23 cellular contexts compared by ENCODE assay signal in genomic region chr12:85156569-85156968, GRCh38.
A peak's percentile ranks its signal among the peaks of the same experiment; 100 is the strongest.
DNase-seq lines count a peak whose midpoint lies in the region; ATAC-seq, FAIRE-seq and TF ChIP-seq lines count a peak whose summit lies in the region.
"Had no signal": no experiment of that assay in that cellular context is flagged by ENCODE, and none has a peak within 500 bp of the region (broad histone marks: within the 10 kb centered on the region; RNA-seq: fewer than 3 reads in every experiment).

No MANE protein-coding gene starts in this region.

- POLR2A ChIA-PET in endothelial cell of umbilical vein (lab: Charles Lee): no interaction called here

- intact Hi-C loops in endothelial cell of umbilical vein (cut with micrococcal nuclease) (loop anchor here (1.0 to 2.0 kb wide), 3 partner anchors 124 to 292 kb away; partner anchors contain the start of gene ALX1), ascending aorta (cut with DNase I) (no loop called here), left ventricle myocardium inferior (cut with micrococcal nuclease) (no loop called here)

- H3K27me3 ChIP-seq in endothelial cell of umbilical vein (ENCODE audit: control insufficient read depth in 2 of 2, insufficient read depth in 2 of 2, low read length in 2 of 2): no peaks in the 10 kb centered on the region
- H3K27me3 ChIP-seq in ascending aorta: no peaks in the 10 kb centered on the region
- H3K27me3 ChIP-seq in left ventricle myocardium inferior (ENCODE audit: low read depth): no peaks in the 10 kb centered on the region
- H3K27me3 ChIP-seq: left lung, testis had no signal

- BruUV-seq in endothelial cell of umbilical vein (replicated peaks; lab: Mats Ljungman, UMichigan): no TSS peak

- peak overlapping the region; percentile 24 for H3K4me2 ChIP-seq in endothelial cell of umbilical vein (ENCODE audit: insufficient read depth, low read length)

- TF ChIP-seq POLR2A in endothelial cell of umbilical vein (IDR thresholded peaks at IDR 0.05; ENCODE audit: low read depth, low read length): no peak

- no peak overlapping the region for H3K27ac ChIP-seq in endothelial cell of umbilical vein (ENCODE audit: insufficient read depth, low read depth, low read length)
- no peak overlapping the region for H3K27ac ChIP-seq in ascending aorta
- no peak overlapping the region for H3K27ac ChIP-seq in left ventricle myocardium inferior (replicated peaks)
- H3K27ac ChIP-seq: GM23248, left lung, testis had no signal

- H4K20me1 ChIP-seq in endothelial cell of umbilical vein (replicated peaks; ENCODE audit: control insufficient read depth, extremely low read depth, insufficient read depth, low read length): no peaks in the 10 kb centered on the region

- H3K9me3 ChIP-seq in endothelial cell of umbilical vein (replicated peaks; ENCODE audit: control insufficient read depth, insufficient read depth, low read length) (no peaks in the 10 kb centered on the region), ascending aorta (no peaks in the 10 kb centered on the region), left ventricle myocardium inferior (replicated peaks) (no peaks in the 10 kb centered on the region)
- H3K9me3 ChIP-seq: left lung, testis had no signal

- FAIRE-seq in D721Med (lab: Jason Lieb, UNC) (no peak), endothelial cell of umbilical vein (lab: Jason Lieb, UNC) (no peak)
- FAIRE-seq: G401.6, TTC549 had no signal

- dilution Hi-C loops in endothelial cell of umbilical vein (cut with MboI; ENCODE audit: extremely low pct_ligation_motif_present, low sequenced_read_pairs): loop anchor here (25.0 kb wide), 1 partner anchor 281 kb away; no protein-coding TSS in a partner anchor

- H2AFZ ChIP-seq in endothelial cell of umbilical vein (ENCODE audit: low read depth, low read length): no peak overlapping the region

- H3K36me3 ChIP-seq in endothelial cell of umbilical vein (ENCODE audit: control insufficient read depth in 2 of 2, extremely low read depth in 1 of 2, insufficient read depth in 2 of 2, low read length in 2 of 2) (no peaks in the 10 kb centered on the region), ascending aorta (no peaks in the 10 kb centered on the region), left ventricle myocardium inferior (no peaks in the 10 kb centered on the region)
- H3K36me3 ChIP-seq: left lung had no signal

- no peak for ATAC-seq in HG03097 (IDR thresholded peaks at IDR 0.05; ENCODE audit: low FRiP score, unreplicated experiment)
- ATAC-seq: activated naive CD4-positive, alpha-beta T cell treated with anti-CD3 and anti-CD28 coated beads, Interleukin-2, amount 50 U/mL, for 72 hours; left lung; Panc1; stimulated activated effector memory CD8-positive, alpha-beta T cell treated with anti-CD3 and anti-CD28 coated beads, Interleukin-12 subunit alpha, Interleukin-12 subunit beta, amount 100 ng/mL, for 72 hours had no signal

- H3K79me2 ChIP-seq in endothelial cell of umbilical vein (ENCODE audit: control insufficient read depth, insufficient read depth, low read length): no peaks in the 10 kb centered on the region

- TF ChIP-seq CTCF in D721Med (IDR thresholded peaks at IDR 0.05; ENCODE audit: insufficient read depth, missing control alignments) (peak; percentile 2), endothelial cell of umbilical vein (IDR thresholded peaks at IDR 0.05; ENCODE audit: extremely low read depth in 1 of 2, insufficient read depth in 1 of 2, low read depth in 1 of 2, low read length in 2 of 2) (no peak), ascending aorta (IDR thresholded peaks at IDR 0.05) (no peak), left ventricle myocardium inferior (IDR thresholded peaks at IDR 0.05; ENCODE audit: borderline replicate concordance) (no peak)

- DNase-seq in D721Med (ENCODE audit: insufficient read length, low spot score) (no peak), NCI-H524 treated with DMSO at 0.1 percent for 48 hours (lab: John Stamatoyannopoulos, UW) (peak; percentile 3), SHP77 (lab: John Stamatoyannopoulos, UW) (peak; percentile 30 to 37), endothelial cell of umbilical vein (ENCODE audit: low read depth, low spot score) (peak; percentile 57), ascending aorta (ENCODE audit: low spot score in 2 of 2) (no peak), left ventricle myocardium inferior (no peak), NCI-H345 (lab: John Stamatoyannopoulos, UW) (no peak)
- DNase-seq: activated CD4-positive, alpha-beta T cell treated with anti-CD3 and anti-CD28 coated beads for 48 hours; DMS 273 treated with DMSO at 0.1 percent for 48 hours; endodermal cell; head of caudate nucleus; KG1; left lung; NCI-H2029; SW 1271; testis had no signal

- H3K9me1 ChIP-seq in endothelial cell of umbilical vein (replicated peaks; ENCODE audit: control insufficient read depth, extremely low read depth, insufficient read depth, low read length): no peaks in the 10 kb centered on the region

- H3K4me1 ChIP-seq in endothelial cell of umbilical vein (ENCODE audit: control insufficient read depth, extremely low read depth, insufficient read depth, low read length): no peaks in the 10 kb centered on the region
- no peaks in the 10 kb centered on the region for H3K4me1 ChIP-seq in ascending aorta
- H3K4me1 ChIP-seq in left ventricle myocardium inferior: no peaks in the 10 kb centered on the region
- H3K4me1 ChIP-seq: left lung, testis had no signal

- H3K9ac ChIP-seq in endothelial cell of umbilical vein (replicated peaks; ENCODE audit: extremely low read depth, insufficient read depth, low read length): no peak overlapping the region
- H3K9ac ChIP-seq: GM23248 had no signal

- CTCF ChIA-PET in endothelial cell of umbilical vein (lab: Charles Lee): interaction anchor here (0.7 to 4.2 kb wide), 27 partner anchors 14 to 764 kb away, joined by 3 to 90 read pairs (median 4); no protein-coding TSS in a partner anchor

- H3K4me3 ChIP-seq in endothelial cell of umbilical vein (replicated peaks in 1 of 3; ENCODE audit: insufficient read depth in 1 of 3, low read depth in 1 of 3, low read length in 3 of 3) (no peak overlapping the region), ascending aorta (no peak overlapping the region), left ventricle myocardium inferior (no peak overlapping the region)
- H3K4me3 ChIP-seq: GM23248, left lung, testis had no signal

TF ChIP-seq in endothelial cell of umbilical vein, 7 proteins besides CTCF, POLR2A, EP300 and RAD21:
- TF ChIP-seq FOS (IDR thresholded peaks at IDR 0.05; ENCODE audit: borderline replicate concordance, insufficient read depth, low read length) (peak; percentile 4), GATA2 (IDR thresholded peaks at IDR 0.05; ENCODE audit: insufficient read depth, insufficient read length, low read depth, low read length) (peak; percentile 5), JUN (IDR thresholded peaks at IDR 0.05; ENCODE audit: borderline replicate concordance, insufficient read depth, insufficient read length, low read depth) (no peak), MYC (IDR thresholded peaks at IDR 0.05; ENCODE audit: low read depth, low read length) (no peak)
TF ChIP-seq in endothelial cell of umbilical vein: peak in this region for 2.

Comparison
In these comparisons a context has a peak if more than half of its experiments do, and no peak if none do; other contexts are left out.
1. DNase-seq: peak in NCI-H524 treated with DMSO at 0.1 percent for 48 hours (single experiment), SHP77 (2 of 2) and endothelial cell of umbilical vein (single experiment); none in D721Med (single experiment), ascending aorta (0 of 2), left ventricle myocardium inferior (single experiment) and NCI-H345 (single experiment).